ENCODE assay signal across 28 cellular contexts in the genomic region with DNA sequence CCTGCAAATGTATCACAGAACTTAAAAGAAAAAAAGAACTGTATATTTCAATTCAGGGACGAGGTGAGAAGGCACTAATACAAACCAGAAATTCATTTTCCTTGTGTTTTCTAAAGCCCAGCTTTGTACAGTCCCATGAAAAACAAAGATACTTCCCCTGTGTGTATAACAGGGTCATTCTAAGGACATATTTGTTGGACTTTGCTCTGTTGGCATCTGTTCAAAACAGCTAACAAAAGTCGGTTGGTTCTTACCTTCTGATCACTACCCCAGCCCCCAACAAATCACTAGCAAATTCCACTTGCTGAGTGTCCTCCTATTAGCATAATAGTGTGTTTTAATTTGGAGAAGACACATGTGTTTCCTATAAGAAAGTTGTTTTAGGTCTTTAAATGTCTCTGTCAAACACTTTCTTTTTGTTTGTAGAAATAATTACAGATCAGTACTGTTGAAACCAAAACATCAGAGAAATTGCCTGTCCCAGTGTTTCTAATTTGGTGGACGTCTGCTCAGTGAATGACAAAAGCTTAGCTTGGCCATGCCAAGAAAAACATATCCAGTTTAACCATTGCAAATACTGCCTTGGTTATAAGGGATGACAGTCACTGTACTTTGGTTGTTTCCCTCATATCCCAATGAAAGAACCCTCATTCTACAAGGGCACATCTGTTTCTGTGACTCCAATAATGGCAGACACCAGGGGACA.
DNase-seq lines count a peak whose midpoint lies in the region; ATAC-seq lines count a peak whose summit lies in the region.
"Had no signal": no experiment of that assay in that cellular context is flagged by ENCODE, and none has a peak within 500 bp of the region (broad histone marks: within the 10 kb centered on the region; RNA-seq: fewer than 3 reads in every experiment).

No MANE protein-coding gene starts in this region.

- H3K27me3 ChIP-seq in adipocyte (replicated peaks; ENCODE audit: control insufficient read depth, insufficient read depth, low read length) (no peaks in the 10 kb centered on the region), neuronal stem cell (ENCODE audit: control insufficient read depth in 3 of 3, insufficient read depth in 3 of 3, low read depth in 1 of 3, low read length in 3 of 3) (no peaks in the 10 kb centered on the region)

- no peak overlapping the region for H2BK120ac ChIP-seq in neuronal stem cell (ENCODE audit: low read depth, low read length)

- ATAC-seq in left ventricle myocardium superior, result peak; percentile 74
- ATAC-seq: K562, mucosa of descending colon had no signal

- no peak overlapping the region for H4K8ac ChIP-seq in neuronal stem cell (ENCODE audit: low read depth, low read length)

- H3K14ac ChIP-seq in neuronal stem cell (ENCODE audit: low read length), result no peak overlapping the region

- H3K36me3 ChIP-seq in adipocyte (ENCODE audit: control insufficient read depth, insufficient read depth, low read length, severe bottlenecking) (no peaks in the 10 kb centered on the region), neuronal stem cell (replicated peaks in 1 of 2; ENCODE audit: control insufficient read depth in 2 of 2, insufficient read depth in 2 of 2, low read length in 2 of 2) (no peaks in the 10 kb centered on the region)

- H3K4me2 ChIP-seq in neuronal stem cell (ENCODE audit: insufficient read depth, low read length, poor library complexity, severe bottlenecking), result no peak overlapping the region

- no peak overlapping the region for H2BK12ac ChIP-seq in neuronal stem cell (ENCODE audit: low read length)

- H3K27ac ChIP-seq in neuronal stem cell (replicated peaks; ENCODE audit: low read length), result no peak overlapping the region

- H3K9me3 ChIP-seq in adipocyte (ENCODE audit: control insufficient read depth, low read length) (no peaks in the 10 kb centered on the region), neuronal stem cell (replicated peaks in 1 of 2; ENCODE audit: control insufficient read depth in 2 of 2, insufficient read depth in 1 of 2, low read depth in 1 of 2, low read length in 2 of 2) (no peaks in the 10 kb centered on the region)
- H3K9me3 ChIP-seq: mucosa of descending colon had no signal

- H2AFZ ChIP-seq in neuronal stem cell (ENCODE audit: low read length), result no peak overlapping the region

- H3K4me3 ChIP-seq in adipocyte (ENCODE audit: low read length), result no peak overlapping the region
- H3K4me3 ChIP-seq in neuronal stem cell (ENCODE audit: low read length in 2 of 2), result no peak overlapping the region
- H3K4me3 ChIP-seq: K562, mucosa of descending colon had no signal

- H3K4me1 ChIP-seq in adipocyte (ENCODE audit: control insufficient read depth, insufficient read depth, low read length) (peaks cover 11% of the 10 kb centered on the region), neuronal stem cell (ENCODE audit: control insufficient read depth in 2 of 2, insufficient read depth in 1 of 2, low read depth in 1 of 2, low read length in 2 of 2) (no peaks in the 10 kb centered on the region)

- H3K18ac ChIP-seq in neuronal stem cell (ENCODE audit: low read length), result no peak overlapping the region

- no peak overlapping the region for H2AK5ac ChIP-seq in neuronal stem cell (ENCODE audit: low read depth, low read length)

- peak; percentile 2 for DNase-seq in NCI-H82 (lab: John Stamatoyannopoulos, UW)
- no peak for DNase-seq in NCI-H82 treated with DMSO at 0.1 percent for 48 hours (lab: John Stamatoyannopoulos, UW; ENCODE audit: unreplicated experiment)
- peak; percentile 30 for DNase-seq in adipocyte (ENCODE audit: low read depth)
- DNase-seq in left ventricle myocardium superior, result no peak
- DNase-seq in pons (ENCODE audit: low spot score), result peak; percentile 8
- DNase-seq in NCI-H524 treated with DMSO at 0.1 percent for 48 hours (lab: John Stamatoyannopoulos, UW), result no peak
- no peak for DNase-seq in SKM-1 (lab: John Stamatoyannopoulos, UW; ENCODE audit: unreplicated experiment)
- DNase-seq in neuronal stem cell (ENCODE audit: low spot score), result no peak
- DNase-seq: activated CD4-positive, alpha-beta T cell treated with anti-CD3 and anti-CD28 coated beads, Interleukin-2, amount 50 U/mL, for 1 hour; activated CD4-positive, CD25-positive, alpha-beta regulatory T cell; activated effector memory CD4-positive, alpha-beta T cell treated with anti-CD3 and anti-CD28 coated beads, Interleukin-2, amount 50 U/mL, for 16 hours; activated T-cell treated with anti-CD3 and anti-CD28 coated beads, Interleukin-2, amount 50 U/mL, for 1 hour; anterior cingulate cortex; DND-41; GF-D8; glutamatergic neuron; kidney glomerular epithelial cell; mammary epithelial cell; mucosa of descending colon; NCI-H1105 treated with DMSO at 0.1 percent for 48 hours; NCI-H187 treated with DMSO at 0.1 percent for 48 hours; NCI-H2227 treated with DMSO at 0.1 percent for 48 hours; NCI-H69; nephron progenitor cell; posterior cingulate gyrus; right cardiac atrium; stimulated activated CD8-positive, alpha-beta memory T cell treated with anti-CD3 and anti-CD28 coated beads, Interleukin-4, amount 100 ng/mL, for 48 hours had no signal

- H3K9ac ChIP-seq in adipocyte (ENCODE audit: low read length), result no peak overlapping the region
- H3K9ac ChIP-seq in neuronal stem cell (ENCODE audit: low read depth, low read length, poor library complexity), result no peak overlapping the region

- no peak overlapping the region for H4K91ac ChIP-seq in neuronal stem cell (ENCODE audit: low read depth, low read length, poor library complexity)

- intact Hi-C loops in left ventricle myocardium superior (cut with micrococcal nuclease), result no loop called here

- H3K23ac ChIP-seq in neuronal stem cell (ENCODE audit: low read depth, low read length, poor library complexity), result no peak overlapping the region

- H3K79me1 ChIP-seq in neuronal stem cell (ENCODE audit: low read depth, low read length), result no peaks in the 10 kb centered on the region

- H2BK15ac ChIP-seq in neuronal stem cell (ENCODE audit: low read length), result no peak overlapping the region

- no peak overlapping the region for H2BK5ac ChIP-seq in neuronal stem cell (ENCODE audit: low read length)

- no CpG with 5 or more reads among the region's 3 CpGs for WGBS in neuronal stem cell (ENCODE audit: extremely low coverage in 2 of 2, insufficient read length in 2 of 2, insufficient replicate concordance in 1 of 2), 2 donors

- H3K4ac ChIP-seq in neuronal stem cell (ENCODE audit: low read length), result no peak overlapping the region

Comparison
In these comparisons a context has a peak if more than half of its experiments do, and no peak if none do; other contexts are left out.
1. DNase-seq: peak in NCI-H82 (single experiment), adipocyte (single experiment) and pons (single experiment); none in NCI-H82 treated with DMSO at 0.1 percent for 48 hours (single experiment), left ventricle myocardium superior (single experiment), NCI-H524 treated with DMSO at 0.1 percent for 48 hours (single experiment), SKM-1 (single experiment) and neuronal stem cell (single experiment).